ENCODE assay signal across 8 cellular contexts in the genomic region with DNA sequence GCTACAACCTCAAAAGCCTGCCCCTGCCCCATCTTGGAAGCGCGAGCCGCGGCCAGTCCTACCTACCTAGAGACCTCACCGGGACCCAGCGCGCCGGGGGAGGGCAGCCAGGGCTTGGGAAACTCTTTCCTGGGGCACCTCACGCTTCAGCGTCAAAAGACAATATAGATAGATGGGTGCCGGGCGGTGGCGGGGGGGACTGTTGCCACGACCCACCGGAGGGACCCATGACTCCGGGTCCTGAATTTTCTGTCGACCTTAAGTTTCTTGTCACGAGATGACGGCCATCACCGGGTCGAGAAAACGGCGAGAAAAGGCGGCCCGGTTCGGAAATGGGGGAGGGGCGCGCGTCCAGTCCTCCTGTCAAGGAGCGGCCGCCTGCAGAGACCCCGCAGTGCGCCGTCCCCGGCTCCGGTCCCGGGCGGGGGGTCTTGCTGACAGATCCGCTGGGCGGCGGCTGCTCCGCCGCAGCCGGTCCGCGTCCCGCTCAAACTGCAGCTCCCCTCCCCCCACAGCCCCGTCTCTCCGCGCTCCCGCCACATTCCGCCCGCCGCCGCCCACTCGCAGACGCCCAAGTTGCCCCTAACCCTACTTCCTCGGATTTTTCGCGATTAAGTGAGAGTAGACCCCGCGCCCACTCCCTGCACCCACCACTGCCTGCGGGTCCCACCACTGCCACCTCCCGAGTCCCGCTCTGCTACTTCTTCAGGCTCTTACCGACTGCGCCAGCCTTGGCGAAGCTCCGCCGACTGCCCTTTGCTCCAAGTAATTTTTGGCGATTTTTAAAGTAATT.
A peak's percentile ranks its signal among the peaks of the same experiment; 100 is the strongest.
DNase-seq lines count a peak whose midpoint lies in the region; ATAC-seq and TF ChIP-seq lines count a peak whose summit lies in the region.

No MANE protein-coding gene starts in this region.

- peak overlapping the region; percentile 96 for H3K27ac Mint-ChIP-seq in mesothelial cell of epicardium

- ATAC-seq in GM21529 (IDR thresholded peaks at IDR 0.05; ENCODE audit: unreplicated experiment) = peak; percentile 16

- H3K27me3 ChIP-seq in MG63 = no peaks in the 10 kb centered on the region

- DNase-seq in COLO829 (ENCODE audit: low spot score) = peak; percentile 17
- peak; percentile 56 for DNase-seq in MG63
- DNase-seq in activated CD4-positive, alpha-beta T cell treated with anti-CD3 and anti-CD28 coated beads, Interleukin-2, amount 50 U/mL, for 1 hour = peak; percentile 41
- DNase-seq in effector CD8-positive, alpha-beta T cell (lab: John Stamatoyannopoulos, UW) = peak; percentile 43
- DNase-seq in mesothelial cell of epicardium (ENCODE audit: low spot score in 2 of 2, unreplicated experiment in 2 of 2) = peak; percentile 48 to 71
- DNase-seq in stimulated activated CD8-positive, alpha-beta memory T cell treated with anti-CD3 and anti-CD28 coated beads, Interleukin-7, amount 100 ng/mL, for 24 hours (ENCODE audit: low read depth) = peak; percentile 15
- no peak for DNase-seq in LoVo (ENCODE audit: low spot score)

- H3K4me3 Mint-ChIP-seq in mesothelial cell of epicardium = peak overlapping the region; percentile 100

- H3K9me3 Mint-ChIP-seq in mesothelial cell of epicardium = no peaks in the 10 kb centered on the region

- no peak for TF ChIP-seq CTCF in mesothelial cell of epicardium (IDR thresholded peaks at IDR 0.05; ENCODE audit: unreplicated experiment)

- H3K36me3 ChIP-seq in MG63 = peaks cover 27% of the 10 kb centered on the region

- H3K9me3 ChIP-seq in MG63 = no peaks in the 10 kb centered on the region

- H3K27me3 Mint-ChIP-seq in mesothelial cell of epicardium (ENCODE audit: low read depth) = no peaks in the 10 kb centered on the region

- no peaks in the 10 kb centered on the region for H3K36me3 Mint-ChIP-seq in mesothelial cell of epicardium

- peaks cover 18% of the 10 kb centered on the region for H3K4me1 Mint-ChIP-seq in mesothelial cell of epicardium

- peak overlapping the region; percentile 98 for H3K4me3 ChIP-seq in MG63
